Comparison of ENCODE assay signal across 1 cellular context in genomic region chr3:192890348-192891335, GRCh38.
TF ChIP-seq lines count a peak whose summit lies in the region.

No MANE protein-coding gene starts in this region.

TF ChIP-seq in HepG2, 621 proteins besides CTCF, POLR2A, EP300 and RAD21:
- TF ChIP-seq ZNF281 (CRISPR knock-in tag; IDR thresholded peaks at IDR 0.05; ENCODE audit: borderline replicate concordance) (no peak), ZNF646 (CRISPR knock-in tag; IDR thresholded peaks at IDR 0.05) (no peak)
